Comparison of ENCODE assay signal across 1 cellular context in genomic region chr2:32009479-32010256, GRCh38.
TF ChIP-seq lines count a peak whose summit lies in the region.

No MANE protein-coding gene starts in this region.

TF ChIP-seq in HEK293, 187 proteins besides CTCF, POLR2A, EP300 and RAD21 (continued from another document):
- TF ChIP-seq HIC1 (tag by site-specific recombination; IDR thresholded peaks at IDR 0.05): peak; percentile 52; the same call in 1 of the 2 replicates
- TF ChIP-seq ZNF76 (tag by site-specific recombination; IDR thresholded peaks at IDR 0.05; ENCODE audit: borderline replicate concordance, low read depth): no peak
- TF ChIP-seq ZNF548 (tag by site-specific recombination; IDR thresholded peaks at IDR 0.05): no peak
- no peak for TF ChIP-seq ZNF324 (tag by site-specific recombination; IDR thresholded peaks at IDR 0.05)
- TF ChIP-seq ELK4 (IDR thresholded peaks at IDR 0.05; ENCODE audit: borderline replicate concordance, low read depth, low read length): no peak
TF ChIP-seq in HEK293: peak in this region for 10.
